In genomic region chr1:158248771-158249170, GRCh38 we compare ENCODE assay signal across 1 cellular context.
TF ChIP-seq lines count a peak whose summit lies in the region.

No MANE protein-coding gene starts in this region.

TF ChIP-seq in HepG2, 621 proteins besides CTCF, POLR2A, EP300 and RAD21:
- TF ChIP-seq ARID4A (CRISPR knock-in tag; IDR thresholded peaks at IDR 0.05; ENCODE audit: borderline replicate concordance), result no peak
- no peak for TF ChIP-seq ZNF251 (CRISPR knock-in tag; IDR thresholded peaks at IDR 0.05)
- TF ChIP-seq POGZ (CRISPR knock-in tag; IDR thresholded peaks at IDR 0.05), result no peak
- TF ChIP-seq TGIF2 (CRISPR knock-in tag; IDR thresholded peaks at IDR 0.05), result no peak
- no peak for TF ChIP-seq FOXJ3 (CRISPR knock-in tag; IDR thresholded peaks at IDR 0.05; ENCODE audit: borderline replicate concordance)
- TF ChIP-seq ZNF709 (CRISPR knock-in tag; IDR thresholded peaks at IDR 0.05), result no peak
